25 cellular contexts compared by ENCODE assay signal in genomic region chr6:1278057-1278720, GRCh38. TPM values are rescaled to one million over a fixed set of nuclear protein-coding genes. Genes with fewer than 3 reads are reported as not detected.
"Had no signal": no experiment of that assay in that cellular context is flagged by ENCODE, and none has a peak within 500 bp of the region (broad histone marks: within the 10 kb centered on the region; RNA-seq: fewer than 3 reads in every experiment).

No MANE protein-coding gene starts in this region.

- H3K9ac ChIP-seq: KMS-11 had no signal

- FAIRE-seq: bronchial epithelial cell had no signal

- H3K4me3 Mint-ChIP-seq: activated B cell treated with CpG ODN at 0.5 μM for 24 hours; activated CD4-positive, alpha-beta T cell treated with anti-CD3 and anti-CD28 coated beads, Interleukin-2, amount 10 ng/mL, durations not matched to agents 24 days and 14 days; activated CD8-positive, alpha-beta memory T cell treated with anti-CD3 and anti-CD28 coated beads, Interleukin-2, amount 10 ng/mL, durations not matched to agents 7 days and 5 days; activated naive CD8-positive, alpha-beta T cell treated with anti-CD3 and anti-CD28 coated beads, Interleukin-2, amount 50 U/mL, for 24 hours; activated T-cell treated with anti-CD3 and anti-CD28 coated beads, Interleukin-2, amount 50 U/mL, for 24 hours; T-helper 17 cell had no signal

- H3K9me3 ChIP-seq: ascending aorta, body of pancreas had no signal

- H3K4me1 Mint-ChIP-seq: activated B cell treated with CpG ODN at 0.5 μM for 24 hours; activated CD4-positive, alpha-beta T cell treated with anti-CD3 and anti-CD28 coated beads, Interleukin-2, amount 10 ng/mL, durations not matched to agents 24 days and 14 days; activated naive CD8-positive, alpha-beta T cell treated with anti-CD3 and anti-CD28 coated beads, Interleukin-2, amount 50 U/mL, for 24 hours had no signal

- H3K9me3 Mint-ChIP-seq: activated CD4-positive, alpha-beta T cell treated with anti-CD3 and anti-CD28 coated beads, Interleukin-2, amount 10 ng/mL, durations not matched to agents 24 days and 14 days had no signal

- H3K27me3 ChIP-seq: ascending aorta, body of pancreas had no signal

- DNase-seq: activated B cell treated with CpG ODN at 0.5 μM for 24 hours; activated CD4-positive, alpha-beta T cell treated with anti-CD3 and anti-CD28 coated beads for 1 hour; activated CD4-positive, alpha-beta T cell treated with anti-CD3 and anti-CD28 coated beads, Interleukin-2, amount 10 ng/mL, durations not matched to agents 24 days and 14 days; activated CD4-positive, alpha-beta T cell treated with anti-CD3 and anti-CD28 coated beads, Interleukin-2, amount 50 U/mL, for 48 hours; activated CD8-positive, alpha-beta memory T cell treated with anti-CD3 and anti-CD28 coated beads, Interleukin-2, amount 10 ng/mL, durations not matched to agents 7 days and 5 days; activated effector memory CD4-positive, alpha-beta T cell treated with anti-CD3 and anti-CD28 coated beads, Interleukin-2, amount 50 U/mL, for 16 hours; activated naive CD4-positive, alpha-beta T cell treated with Interleukin-2 at 50 U/mL for 16 hours; activated naive CD8-positive, alpha-beta T cell treated with anti-CD3 and anti-CD28 coated beads, Interleukin-2, amount 50 U/mL, for 24 hours; activated T-cell treated with anti-CD3 and anti-CD28 coated beads, Interleukin-2, amount 50 U/mL, for 24 hours; amniotic stem cell; body of pancreas; central memory CD4-positive, alpha-beta T cell; NCI-H1092; NCI-H1417; NCI-H1694; NCI-H2029; NCI-H446; NCI-H524; SHP77 treated with DMSO at 0.1 percent for 48 hours; T-helper 17 cell; T-helper 9 cell had no signal

- H3K36me3 Mint-ChIP-seq: activated CD8-positive, alpha-beta memory T cell treated with anti-CD3 and anti-CD28 coated beads, Interleukin-2, amount 10 ng/mL, durations not matched to agents 7 days and 5 days had no signal

- H3K4me2 ChIP-seq: KMS-11 had no signal

- ATAC-seq: activated CD8-positive, alpha-beta memory T cell treated with anti-CD3 and anti-CD28 coated beads, Interleukin-2, amount 10 ng/mL, durations not matched to agents 7 days and 5 days; activated naive CD4-positive, alpha-beta T cell treated with anti-CD3 and anti-CD28 coated beads, Interleukin-2, amount 50 U/mL, for 72 hours; activated naive CD8-positive, alpha-beta T cell treated with anti-CD3 and anti-CD28 coated beads, Interleukin-2, amount 50 U/mL, for 24 hours; body of pancreas; T-helper 17 cell had no signal

- H3K27ac Mint-ChIP-seq: activated B cell treated with CpG ODN at 0.5 μM for 24 hours; activated CD4-positive, alpha-beta T cell treated with anti-CD3 and anti-CD28 coated beads, Interleukin-2, amount 10 ng/mL, durations not matched to agents 24 days and 14 days; activated CD8-positive, alpha-beta memory T cell treated with anti-CD3 and anti-CD28 coated beads, Interleukin-2, amount 10 ng/mL, durations not matched to agents 7 days and 5 days; activated naive CD4-positive, alpha-beta T cell treated with anti-CD3 and anti-CD28 coated beads, Interleukin-2, amount 50 U/mL, for 72 hours; activated naive CD8-positive, alpha-beta T cell treated with anti-CD3 and anti-CD28 coated beads, Interleukin-2, amount 50 U/mL, for 24 hours; activated T-cell treated with anti-CD3 and anti-CD28 coated beads, Interleukin-2, amount 50 U/mL, for 24 hours; T-helper 17 cell had no signal

- H3K4me3 ChIP-seq: ascending aorta, body of pancreas had no signal

- H3K27ac ChIP-seq: ascending aorta, body of pancreas, KMS-11 had no signal

- H3K4me1 ChIP-seq: ascending aorta had no signal

- H3K36me3 ChIP-seq: ascending aorta had no signal

RNA-seq across cellular contexts. Expression of gene FOXQ1, which starts 33.7 kb away (rescaled TPM):
- total RNA-seq: activated B cell treated with CpG ODN at 0.5 μM for 24 hours; activated CD4-positive, alpha-beta T cell treated with anti-CD3 and anti-CD28 coated beads, Interleukin-2, amount 10 ng/mL, durations not matched to agents 24 days and 14 days; activated CD8-positive, alpha-beta memory T cell treated with anti-CD3 and anti-CD28 coated beads, Interleukin-2, amount 10 ng/mL, durations not matched to agents 7 days and 5 days; activated naive CD4-positive, alpha-beta T cell treated with anti-CD3 and anti-CD28 coated beads, Interleukin-2, amount 50 U/mL, for 72 hours; T-helper 17 cell had no signal
